9 cellular contexts compared by ENCODE assay signal in the genomic region with DNA sequence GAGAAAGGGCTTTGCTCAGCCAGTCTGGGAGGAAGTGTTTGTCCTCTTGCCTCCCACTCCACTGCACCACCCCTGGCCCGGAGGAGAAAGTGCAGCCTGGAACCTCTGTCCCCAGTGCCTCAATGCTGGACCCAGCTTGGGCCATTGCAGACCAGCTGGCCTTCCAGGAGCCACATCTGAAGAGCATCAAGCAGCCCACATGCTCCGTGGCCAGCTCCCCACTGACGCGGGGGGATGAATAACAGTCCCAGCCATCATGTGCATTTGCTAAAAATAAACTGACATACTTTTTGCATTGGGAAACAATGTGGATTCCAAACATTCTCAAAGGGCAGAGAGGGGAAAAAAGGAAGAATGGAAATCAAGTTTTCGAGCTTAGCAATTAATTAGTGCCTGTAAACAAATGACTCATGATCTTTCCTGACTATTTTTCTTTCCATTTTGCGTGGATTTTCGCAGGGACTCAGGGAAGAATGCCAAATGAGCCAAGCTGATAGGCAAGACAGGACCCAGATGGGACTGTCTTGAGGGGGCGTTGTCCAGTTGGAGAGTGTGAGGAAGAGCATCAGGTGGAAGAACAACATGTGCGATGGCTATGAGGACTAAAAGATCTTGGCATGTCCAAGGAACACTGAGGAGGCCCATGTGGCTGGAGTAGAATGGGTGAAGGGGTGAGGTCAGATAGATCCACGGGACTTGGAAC. TPM values are rescaled to one million over a fixed set of nuclear protein-coding genes. Genes with fewer than 3 reads are reported as not detected.
A peak's percentile ranks its signal among the peaks of the same experiment; 100 is the strongest.
DNase-seq lines count a peak whose midpoint lies in the region; ATAC-seq and TF ChIP-seq lines count a peak whose summit lies in the region.
"Had no signal": no experiment of that assay in that cellular context is flagged by ENCODE, and none has a peak within 500 bp of the region (broad histone marks: within the 10 kb centered on the region; RNA-seq: fewer than 3 reads in every experiment).

No MANE protein-coding gene starts in this region.

- no peak overlapping the region for H3K4me3 Mint-ChIP-seq in stimulated activated memory B cell treated with anti-CD40 and anti-IgM and Interleukin-4, amounts not matched to agents 10 μg/mL and 1 μg/mL and 100 μg/mL, for 72 hours

- H3K4me2 ChIP-seq in mesendoderm (ENCODE audit: low read length), result no peak overlapping the region

- no peaks in the 10 kb centered on the region for H3K79me2 ChIP-seq in mesendoderm (ENCODE audit: control insufficient read depth, insufficient read depth, low read length)

- intact Hi-C loops in dorsolateral prefrontal cortex (cut with DNase I), result no loop called here
- intact Hi-C loops in uterus (cut with DNase I; ENCODE audit: low total_unique reads), result no loop called here

- H3K4me3 ChIP-seq in dorsolateral prefrontal cortex (no peak overlapping the region), mesendoderm (ENCODE audit: low read length) (no peak overlapping the region), uterus (no peak overlapping the region)

- no peak overlapping the region for H2BK120ac ChIP-seq in mesendoderm (ENCODE audit: low read depth, low read length)

- H3K4ac ChIP-seq in mesendoderm (ENCODE audit: low read depth, low read length), result no peak overlapping the region

- no peaks in the 10 kb centered on the region for H3K9me3 ChIP-seq in uterus

- DNase-seq in DMS53 (lab: John Stamatoyannopoulos, UW), result peak; percentile 26
- no peak for DNase-seq in DMS53 treated with DMSO at 0.1 percent for 48 hours (lab: John Stamatoyannopoulos, UW; ENCODE audit: unreplicated experiment)
- DNase-seq in dorsolateral prefrontal cortex, result peak in 4 of 10 donors; percentile 19 to 58 (median 36)
- DNase-seq in mesendoderm, result peak; percentile 25
- peak; percentile 86 to 91 for DNase-seq in uterus
- no peak for DNase-seq in NCI-H526 (lab: John Stamatoyannopoulos, UW)
- no peak for DNase-seq in NCI-H2171 (lab: John Stamatoyannopoulos, UW)

- peaks cover 13% of the 10 kb centered on the region for H3K4me1 Mint-ChIP-seq in stimulated activated memory B cell treated with anti-CD40 and anti-IgM and Interleukin-4, amounts not matched to agents 10 μg/mL and 1 μg/mL and 100 μg/mL, for 72 hours

- no peaks in the 10 kb centered on the region for H3K36me3 Mint-ChIP-seq in stimulated activated memory B cell treated with anti-CD40 and anti-IgM and Interleukin-4, amounts not matched to agents 10 μg/mL and 1 μg/mL and 100 μg/mL, for 72 hours

- no peak overlapping the region for H4K8ac ChIP-seq in mesendoderm (ENCODE audit: low read depth, low read length)

- H3K4me1 ChIP-seq in mesendoderm (ENCODE audit: control insufficient read depth, low read depth, low read length), result no peaks in the 10 kb centered on the region
- peaks cover 12 to 14% of the 10 kb centered on the region in 2 donors for H3K4me1 ChIP-seq in uterus

- no peak overlapping the region for H3K23ac ChIP-seq in mesendoderm (ENCODE audit: low read length)

- no CpG with 5 or more reads among the region's 10 CpGs for WGBS in mesendoderm (ENCODE audit: extremely low coverage, insufficient coverage, low lambda C conversion rate)

- H3K9me3 Mint-ChIP-seq in stimulated activated memory B cell treated with anti-CD40 and anti-IgM and Interleukin-4, amounts not matched to agents 10 μg/mL and 1 μg/mL and 100 μg/mL, for 72 hours, result peaks cover 4% of the 10 kb centered on the region

- H3K27me3 Mint-ChIP-seq in stimulated activated memory B cell treated with anti-CD40 and anti-IgM and Interleukin-4, amounts not matched to agents 10 μg/mL and 1 μg/mL and 100 μg/mL, for 72 hours, result peaks cover 19% of the 10 kb centered on the region

- H2BK5ac ChIP-seq in mesendoderm (ENCODE audit: low read length), result no peak overlapping the region

- H3K79me1 ChIP-seq in mesendoderm (ENCODE audit: low read length), result no peaks in the 10 kb centered on the region

- TF ChIP-seq CTCF in dorsolateral prefrontal cortex (IDR thresholded peaks at IDR 0.05 in 54 of 56, conservative IDR thresholded peaks at IDR 0.05 in 2 of 56; ENCODE audit: low read depth in 1 of 56, partially characterized antibody in 56 of 56) (no peak), uterus (IDR thresholded peaks at IDR 0.05) (peak in 2 of 4 experiments; percentile 12 to 33)

- no peaks in the 10 kb centered on the region for H3K36me3 ChIP-seq in mesendoderm (ENCODE audit: control insufficient read depth, insufficient read depth, low read length)
- no peaks in the 10 kb centered on the region for H3K36me3 ChIP-seq in uterus

- H3K56ac ChIP-seq in mesendoderm (ENCODE audit: low read length), result no peak overlapping the region

- H3K9ac ChIP-seq in mesendoderm (ENCODE audit: low read length), result no peak overlapping the region

- H3K27ac Mint-ChIP-seq in stimulated activated memory B cell treated with anti-CD40 and anti-IgM and Interleukin-4, amounts not matched to agents 10 μg/mL and 1 μg/mL and 100 μg/mL, for 72 hours, result no peak overlapping the region

- no peak overlapping the region for H2AK5ac ChIP-seq in mesendoderm (ENCODE audit: low read length)

- no peak overlapping the region for H2BK15ac ChIP-seq in mesendoderm (replicated peaks; ENCODE audit: low read depth)

- no peak for ATAC-seq in stimulated activated memory B cell treated with anti-CD40 and anti-IgM and Interleukin-4, amounts not matched to agents 10 μg/mL and 1 μg/mL and 100 μg/mL, for 72 hours

- H4K5ac ChIP-seq in mesendoderm (ENCODE audit: low read length), result no peak overlapping the region

- peak overlapping the region in 34 of 59 donors; percentile 0 to 76 (median 44) for H3K27ac ChIP-seq in dorsolateral prefrontal cortex
- H3K27ac ChIP-seq in mesendoderm (ENCODE audit: low read depth, low read length), result no peak overlapping the region
- peak overlapping the region; percentile 91 to 93 for H3K27ac ChIP-seq in uterus
- H3K27ac ChIP-seq: 22Rv1 had no signal

- TF ChIP-seq POLR2A in uterus (IDR thresholded peaks at IDR 0.05), result peak in 1 of 2 donors; percentile 32

- H3K27me3 ChIP-seq in dorsolateral prefrontal cortex (no peaks in the 10 kb centered on the region), mesendoderm (ENCODE audit: insufficient read depth, low read length, poor library complexity) (no peaks in the 10 kb centered on the region), uterus (no peaks in the 10 kb centered on the region)

- H3K18ac ChIP-seq in mesendoderm (ENCODE audit: low read length), result no peak overlapping the region

RNA-seq across cellular contexts. Expression of gene CEBPB, which starts 34.1 kb away (rescaled TPM):
- total RNA-seq in dorsolateral prefrontal cortex, result 100 to 1,000 TPM in 1 of 120 experiments, 10 to 100 TPM in 119; 14.0 to 106 (median 35.0) TPM
- polyA plus RNA-seq in mesendoderm (2013, experiment 1 of 2), result 22.5 TPM
- 22.8 TPM for polyA plus RNA-seq in mesendoderm (2013, experiment 2 of 2)
- 100 to 1,000 TPM in 1 of 4 donors, 10 to 100 TPM in 3; 15.6 to 100 (median 59.9) TPM for total RNA-seq in uterus

Comparison
In these comparisons a context has a peak if more than half of its experiments do, and no peak if none do; other contexts are left out.
1. DNase-seq: peak in DMS53 (single experiment), mesendoderm (single experiment) and uterus (2 of 2); none in DMS53 treated with DMSO at 0.1 percent for 48 hours (single experiment), NCI-H526 (0 of 2) and NCI-H2171 (single experiment).